In the genomic region with DNA sequence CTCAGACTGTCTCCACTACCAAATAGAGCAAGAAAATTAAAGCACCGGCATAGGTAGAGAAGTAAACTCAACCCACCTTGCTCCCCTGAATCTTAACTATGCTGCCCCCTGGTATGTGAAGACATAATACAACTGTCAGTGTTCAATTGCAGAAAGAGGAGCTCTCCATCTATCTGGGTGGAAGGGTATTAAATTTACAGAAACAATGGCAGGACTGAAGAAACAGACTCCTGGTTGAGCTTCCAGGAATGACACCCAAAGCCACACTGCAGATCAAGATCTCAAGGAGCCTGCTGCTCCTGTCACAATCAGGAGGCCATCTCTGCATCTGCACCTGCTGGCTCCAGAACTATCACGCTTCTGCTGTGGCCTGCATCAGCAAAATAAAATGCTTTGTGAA, we compare ENCODE assay signal across 1 cellular context.
TF ChIP-seq lines count a peak whose summit lies in the region.

No MANE protein-coding gene starts in this region.

TF ChIP-seq in K562, 482 proteins besides CTCF, POLR2A, EP300 and RAD21:
- TF ChIP-seq SNRNP70 (optimal IDR thresholded peaks at IDR 0.05; ENCODE audit: low read depth, low read length) (no peak), ZBTB1 (CRISPR knock-in tag; IDR thresholded peaks at IDR 0.05; ENCODE audit: borderline replicate concordance, low read depth) (no peak), SMC3 (conservative IDR thresholded peaks at IDR 0.05; ENCODE audit: insufficient read depth, low read depth, low read length) (0 out of 2 replicates have a peak, but pooled peaks have one; percentile 10)
